ENCODE assay signal across 23 cellular contexts in the genomic region with DNA sequence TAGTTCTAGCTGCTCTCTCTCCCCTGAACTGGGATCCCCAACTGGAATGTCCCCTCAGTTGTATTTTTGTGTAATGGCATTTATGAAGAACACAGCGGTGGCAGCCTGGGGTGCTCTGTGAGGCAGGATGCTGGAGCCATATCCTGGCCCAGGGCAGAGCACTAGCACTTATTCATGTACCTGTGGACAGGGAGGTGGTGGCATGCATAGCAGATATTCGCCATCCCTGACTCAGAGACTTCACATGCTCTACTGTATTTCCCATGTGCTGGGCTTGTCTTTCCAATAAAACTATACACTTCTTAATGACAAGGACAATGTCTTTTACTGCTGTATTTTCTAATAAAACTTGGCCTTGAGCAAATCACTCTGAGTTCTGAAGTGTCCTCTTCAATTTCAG.
"Had no signal": no experiment of that assay in that cellular context is flagged by ENCODE, and none has a peak within 500 bp of the region (broad histone marks: within the 10 kb centered on the region; RNA-seq: fewer than 3 reads in every experiment).

No MANE protein-coding gene starts in this region.

- ATAC-seq: gastroesophageal sphincter, heart left ventricle, left cardiac atrium, left lung, left ventricle myocardium superior, lower lobe of right lung had no signal

- H3K27me3 ChIP-seq: esophagus squamous epithelium, gastroesophageal sphincter, heart left ventricle, hepatocyte, left lung had no signal

- H3K79me2 ChIP-seq: hepatocyte had no signal

- H3K4me3 Mint-ChIP-seq: immature natural killer cell, memory B cell had no signal

- H3K9me3 ChIP-seq: esophagus squamous epithelium, gastroesophageal sphincter, heart left ventricle, left lung, lower lobe of right lung had no signal

- FAIRE-seq: colon, endothelial cell of umbilical vein, frontal cortex had no signal

- H3K27ac Mint-ChIP-seq: immature natural killer cell, memory B cell had no signal

- DNase-seq: dermis blood vessel endothelial cell; dorsolateral prefrontal cortex; effector CD4-positive, alpha-beta T cell; effector memory CD4-positive, alpha-beta T cell; esophagus squamous epithelium; foreskin fibroblast; heart left ventricle; hypothalamus; immature natural killer cell; islet precursor cell; left cardiac atrium; left lung; left ventricle myocardium superior; lower lobe of right lung; mesendoderm; midbrain had no signal

- H3K36me3 ChIP-seq: esophagus squamous epithelium, gastroesophageal sphincter, heart left ventricle, left lung, lower lobe of right lung had no signal

- H3K4me1 ChIP-seq: esophagus squamous epithelium, left lung, lower lobe of right lung had no signal

- H3K4me1 Mint-ChIP-seq: immature natural killer cell, memory B cell had no signal

- H3K27ac ChIP-seq: coronary artery, dorsolateral prefrontal cortex, esophagus squamous epithelium, gastroesophageal sphincter, heart left ventricle, hepatocyte, left lung, lower lobe of right lung had no signal

- H3K4me3 ChIP-seq: coronary artery, dorsolateral prefrontal cortex, esophagus squamous epithelium, gastroesophageal sphincter, heart left ventricle, hepatocyte, left lung, lower lobe of right lung had no signal

- H2AFZ ChIP-seq: hepatocyte had no signal

- H3K4me2 ChIP-seq: hepatocyte had no signal

- H3K36me3 Mint-ChIP-seq: immature natural killer cell, memory B cell had no signal

- H3K9me3 Mint-ChIP-seq: immature natural killer cell, memory B cell had no signal
